8 cellular contexts compared by ENCODE assay signal in genomic region chr16:30183236-30183960, GRCh38. TPM values are rescaled to one million over a fixed set of nuclear protein-coding genes. Genes with fewer than 3 reads are reported as not detected.
DNase-seq lines count a peak whose midpoint lies in the region; ATAC-seq and TF ChIP-seq lines count a peak whose summit lies in the region.

TSS of gene CORO1A (plus strand) at chr16:30183602. CDS start at chr16:30185210, 1,608 bp downstream.

- peaks cover 15% of the 10 kb centered on the region for H3K36me3 Mint-ChIP-seq in IgD-negative memory B cell

- H2BK15ac ChIP-seq in neuronal stem cell (ENCODE audit: low read length) = peak within 1 kb of the TSS; percentile 1

- H3K9ac ChIP-seq in neuronal stem cell (ENCODE audit: low read depth, low read length, poor library complexity) = peak within 1 kb of the TSS; percentile 86

- H3K14ac ChIP-seq in neuronal stem cell (ENCODE audit: low read length) = peak within 1 kb of the TSS; percentile 56

- peak within 1 kb of the TSS; percentile 97 to 99 (median 99) for H3K4me3 Mint-ChIP-seq in IgD-negative memory B cell

- H3K4ac ChIP-seq in neuronal stem cell (ENCODE audit: low read length) = no peak within 1 kb of the TSS

- H3K4me1 Mint-ChIP-seq in IgD-negative memory B cell = peaks cover 20 to 22% (median 21%) of the 10 kb centered on the region in 3 donors

- H3K4me3 ChIP-seq in neuronal stem cell (ENCODE audit: low read length in 2 of 2) = peak within 1 kb of the TSS; percentile 68 to 84

- H3K4me2 ChIP-seq in neuronal stem cell (ENCODE audit: insufficient read depth, low read length, poor library complexity, severe bottlenecking) = peak within 1 kb of the TSS; percentile 98

- H3K4me1 ChIP-seq in neuronal stem cell (ENCODE audit: control insufficient read depth in 2 of 2, insufficient read depth in 1 of 2, low read depth in 1 of 2, low read length in 2 of 2) = peaks cover 10 to 12% of the 10 kb centered on the region in 2 donors

- H3K18ac ChIP-seq in neuronal stem cell (ENCODE audit: low read length) = peak within 1 kb of the TSS; percentile 97

- H4K91ac ChIP-seq in neuronal stem cell (ENCODE audit: low read depth, low read length, poor library complexity) = peak within 1 kb of the TSS; percentile 59

- peak within 1 kb of the TSS; percentile 45 for H3K27ac ChIP-seq in neuronal stem cell (replicated peaks; ENCODE audit: low read length)

- no CpG with 5 or more reads among the region's 73 CpGs for WGBS in neuronal stem cell (ENCODE audit: extremely low coverage in 2 of 2, insufficient read length in 2 of 2, insufficient replicate concordance in 1 of 2), 2 donors

- peak within 1 kb of the TSS; percentile 97 to 99 (median 98) for H3K27ac Mint-ChIP-seq in IgD-negative memory B cell

- H3K79me1 ChIP-seq in neuronal stem cell (ENCODE audit: low read depth, low read length) = peaks cover 3% of the 10 kb centered on the region

- peak within 1 kb of the TSS; percentile 10 for H2BK5ac ChIP-seq in neuronal stem cell (ENCODE audit: low read length)

- H3K36me3 ChIP-seq in neuronal stem cell (replicated peaks in 1 of 2; ENCODE audit: control insufficient read depth in 2 of 2, insufficient read depth in 2 of 2, low read length in 2 of 2) = peaks cover 8 to 10% of the 10 kb centered on the region in 2 donors

- H3K27me3 Mint-ChIP-seq in IgD-negative memory B cell = no peaks in the 10 kb centered on the region

- peak within 1 kb of the TSS; percentile 99 for H2AFZ ChIP-seq in neuronal stem cell (ENCODE audit: low read length)

- H2AK5ac ChIP-seq in neuronal stem cell (ENCODE audit: low read depth, low read length) = peak within 1 kb of the TSS; percentile 53

- peak within 1 kb of the TSS; percentile 17 for H3K23ac ChIP-seq in neuronal stem cell (ENCODE audit: low read depth, low read length, poor library complexity)

- no peak within 1 kb of the TSS for H2BK12ac ChIP-seq in neuronal stem cell (ENCODE audit: low read length)

- H3K27me3 ChIP-seq in neuronal stem cell (ENCODE audit: control insufficient read depth in 3 of 3, insufficient read depth in 3 of 3, low read depth in 1 of 3, low read length in 3 of 3) = peaks cover 0 to 22% (median 5%) of the 10 kb centered on the region in 3 experiments

- peak; percentile 90 for DNase-seq in COLO668 (lab: John Stamatoyannopoulos, UW; ENCODE audit: unreplicated experiment)
- peak; percentile 94 for DNase-seq in activated effector memory CD4-positive, alpha-beta T cell treated with anti-CD3 and anti-CD28 coated beads, Interleukin-2, amount 50 U/mL, for 16 hours
- DNase-seq in foreskin melanocyte = peak; percentile 51
- peak; percentile 68 for DNase-seq in neuronal stem cell (ENCODE audit: low spot score)
- peak; percentile 49 for DNase-seq in stromal cell of bone marrow (ENCODE audit: low read depth)

- no peaks in the 10 kb centered on the region for H3K9me3 ChIP-seq in neuronal stem cell (replicated peaks in 1 of 2; ENCODE audit: control insufficient read depth in 2 of 2, insufficient read depth in 1 of 2, low read depth in 1 of 2, low read length in 2 of 2)

- H2BK120ac ChIP-seq in neuronal stem cell (ENCODE audit: low read depth, low read length) = no peak within 1 kb of the TSS

- peak; percentile 91 for TF ChIP-seq POLR2A in Raji (IDR thresholded peaks at IDR 0.05; ENCODE audit: insufficient read depth, low read depth, low read length)

- ATAC-seq in GM21367 (IDR thresholded peaks at IDR 0.05; ENCODE audit: unreplicated experiment) = peak; percentile 35

- no peaks in the 10 kb centered on the region for H3K9me3 Mint-ChIP-seq in IgD-negative memory B cell

- H4K8ac ChIP-seq in neuronal stem cell (ENCODE audit: low read depth, low read length) = no peak within 1 kb of the TSS

RNA-seq across cellular contexts. Expression of gene CORO1A, which starts in this region (rescaled TPM):
- 1,353 TPM for polyA plus RNA-seq in IgD-negative memory B cell
- 7.0 TPM for polyA plus RNA-seq in neuronal stem cell (2013, experiment 1 of 2)
- 6.8 TPM for polyA plus RNA-seq in neuronal stem cell (2013, experiment 2 of 2)

Comparison
In these comparisons a context has a peak if more than half of its experiments do, and no peak if none do; other contexts are left out.
1. Peak in every context shown above with its lines: DNase-seq, ATAC-seq, H3K4me3 ChIP-seq and H3K27ac ChIP-seq.